ENCODE assay signal across 25 cellular contexts in the genomic region with DNA sequence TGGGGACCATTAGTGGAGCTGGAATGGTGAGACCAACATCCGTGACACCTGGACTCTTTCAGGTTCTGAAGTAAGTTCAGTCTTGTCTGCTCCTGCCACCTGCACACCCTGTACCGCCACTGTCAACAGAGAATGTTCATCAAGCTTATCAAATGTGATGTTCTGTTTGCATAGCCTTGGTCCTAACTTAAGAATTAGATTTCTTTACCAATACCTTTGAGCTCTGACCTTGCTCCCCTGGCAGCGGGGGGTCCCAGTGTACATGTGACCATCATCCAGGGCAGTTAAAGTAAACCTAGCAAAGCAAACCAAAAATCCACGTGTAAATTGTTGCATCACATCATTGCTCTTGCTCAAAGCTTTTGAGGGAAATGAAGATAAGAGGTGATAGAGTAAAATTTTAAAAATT. TPM values are rescaled to one million over a fixed set of nuclear protein-coding genes. Genes with fewer than 3 reads are reported as not detected.
DNase-seq lines count a peak whose midpoint lies in the region; ATAC-seq and TF ChIP-seq lines count a peak whose summit lies in the region.
"Had no signal": no experiment of that assay in that cellular context is flagged by ENCODE, and none has a peak within 500 bp of the region (broad histone marks: within the 10 kb centered on the region; RNA-seq: fewer than 3 reads in every experiment).

No MANE protein-coding gene starts in this region.

- H3K9me3 ChIP-seq in liver (ENCODE audit: control insufficient read depth in 4 of 4, low read length in 3 of 4) (no peaks in the 10 kb centered on the region), left ventricle myocardium inferior (replicated peaks) (no peaks in the 10 kb centered on the region)
- H3K9me3 ChIP-seq: BE2C, MG63, SJCRH30 had no signal

- TF ChIP-seq CTCF in liver (IDR thresholded peaks at IDR 0.05; ENCODE audit: low read depth, low read length, missing input control), result no peak
- TF ChIP-seq CTCF in left ventricle myocardium inferior (IDR thresholded peaks at IDR 0.05; ENCODE audit: borderline replicate concordance), result no peak
- TF ChIP-seq CTCF in GM10248 (IDR thresholded peaks at IDR 0.05; ENCODE audit: control extremely low read depth, extremely low read depth, low read depth, missing control alignments), result no peak

- H3K27ac Mint-ChIP-seq in activated CD8-positive, alpha-beta T cell treated with anti-CD3 and anti-CD28 coated beads, Interleukin-2, amount 10 ng/mL, durations not matched to agents 7 days and 5 days, result no peak overlapping the region

- H3K27ac ChIP-seq in liver (ENCODE audit: low read depth in 1 of 2, low read length in 2 of 2) (peak overlapping the region; percentile 77 to 89), left ventricle myocardium inferior (replicated peaks) (no peak overlapping the region)
- H3K27ac ChIP-seq: GM23248, PC-9, SJCRH30 had no signal

- POLR2A ChIA-PET in GM10248 (lab: Yijun Ruan, JAX), result interaction anchor here (1.2 kb wide), 1 partner anchor 10 kb away, joined by 3 read pairs; no protein-coding TSS in a partner anchor
- POLR2A ChIA-PET in activated CD8-positive, alpha-beta T cell treated with anti-CD3 and anti-CD28 coated beads, Interleukin-2, amount 10 ng/mL, durations not matched to agents 7 days and 5 days (lab: Charles Lee), result no interaction called here

- no peaks in the 10 kb centered on the region for H3K27me3 Mint-ChIP-seq in activated CD8-positive, alpha-beta T cell treated with anti-CD3 and anti-CD28 coated beads, Interleukin-2, amount 10 ng/mL, durations not matched to agents 7 days and 5 days (ENCODE audit: low read depth)

- peaks cover 6 to 41% (median 27%) of the 10 kb centered on the region in 4 donors for H3K4me1 ChIP-seq in liver (ENCODE audit: control insufficient read depth in 4 of 4, insufficient read depth in 4 of 4, low read length in 3 of 4)
- peaks cover 70% of the 10 kb centered on the region for H3K4me1 ChIP-seq in left ventricle myocardium inferior
- H3K4me1 ChIP-seq: BE2C, SJCRH30 had no signal

- intact Hi-C loops in left ventricle myocardium inferior (cut with micrococcal nuclease), result no loop called here

- DNase-seq in activated effector memory CD4-positive, alpha-beta T cell treated with anti-CD3 and anti-CD28 coated beads, Interleukin-2, amount 50 U/mL, for 16 hours, result peak; percentile 14
- DNase-seq in activated effector memory CD4-positive, alpha-beta T cell treated with Interleukin-2 at 50 U/mL for 16 hours, result no peak
- DNase-seq in amniotic epithelial cell (ENCODE audit: low read depth) (peak; percentile 33), left ventricle myocardium inferior (no peak), GM10248 (ENCODE audit: extremely low spot score) (no peak)
- DNase-seq in activated CD8-positive, alpha-beta T cell treated with anti-CD3 and anti-CD28 coated beads, Interleukin-2, amount 10 ng/mL, durations not matched to agents 7 days and 5 days, result no peak
- DNase-seq: 8988T; ACHN; BE2C; GM23248; H7; MG63; NCI-H1105 treated with DMSO at 0.1 percent for 48 hours; NCI-H146; NCI-H1930; NCI-H2107; NCI-H524; NCI-H748 treated with DMSO at 0.1 percent for 48 hours; NK-92 treated with Interleukin-12 subunit alpha and Interleukin-12 subunit beta, amount 100 ng/mL, for 24 hours; PC-9; SJCRH30 had no signal

- no peaks in the 10 kb centered on the region for H3K9me3 Mint-ChIP-seq in activated CD8-positive, alpha-beta T cell treated with anti-CD3 and anti-CD28 coated beads, Interleukin-2, amount 10 ng/mL, durations not matched to agents 7 days and 5 days (ENCODE audit: insufficient read depth)

- 41% methylated on average over 4 of the region's 4 CpGs for WGBS in liver

- H3K9ac ChIP-seq in liver (ENCODE audit: low read depth in 1 of 2, low read length in 2 of 2), result no peak overlapping the region
- H3K9ac ChIP-seq: GM23248 had no signal

- H3K4me3 ChIP-seq in liver (ENCODE audit: low read depth in 1 of 3, low read length in 3 of 3), result no peak overlapping the region
- no peak overlapping the region for H3K4me3 ChIP-seq in left ventricle myocardium inferior
- H3K4me3 ChIP-seq: GM23248, MG63, PC-9, SJCRH30 had no signal

- H3K27me3 ChIP-seq in liver (ENCODE audit: control insufficient read depth in 4 of 4, insufficient read depth in 4 of 4, low read length in 3 of 4) (no peaks in the 10 kb centered on the region), left ventricle myocardium inferior (ENCODE audit: low read depth) (no peaks in the 10 kb centered on the region)
- H3K27me3 ChIP-seq: BE2C, MG63, SJCRH30 had no signal

- CTCF ChIA-PET in GM10248 (lab: Yijun Ruan, JAX), result interaction anchor here (1.4 to 2.6 kb wide), 7 partner anchors 9 to 656 kb away, joined by 3 to 8 read pairs (median 4); a partner anchor contains a TSS
- CTCF ChIA-PET in activated CD8-positive, alpha-beta T cell treated with anti-CD3 and anti-CD28 coated beads, Interleukin-2, amount 10 ng/mL, durations not matched to agents 7 days and 5 days (lab: Charles Lee), result interaction anchor here (0.7 to 2.0 kb wide), 6 partner anchors 19 to 286 kb away, joined by 3 to 5 read pairs (median 3); no protein-coding TSS in a partner anchor

- TF ChIP-seq RAD21 in liver (IDR thresholded peaks at IDR 0.05), result peak in 1 of 2 donors; percentile 45

- ATAC-seq in HG02759 (IDR thresholded peaks at IDR 0.05; ENCODE audit: unreplicated experiment), result no peak
- no peak for ATAC-seq in activated CD8-positive, alpha-beta T cell treated with anti-CD3 and anti-CD28 coated beads, Interleukin-2, amount 10 ng/mL, durations not matched to agents 7 days and 5 days
- ATAC-seq: Right ventricle myocardium inferior, SK-N-SH treated with all-trans-retinoic acid at 6 μM for 48 hours had no signal

- H3K36me3 ChIP-seq in liver (ENCODE audit: control insufficient read depth in 4 of 4, insufficient read depth in 3 of 4, low read depth in 1 of 4, low read length in 3 of 4) (peaks cover 4 to 7% (median 6%) of the 10 kb centered on the region in 4 donors), left ventricle myocardium inferior (peaks cover 22% of the 10 kb centered on the region)

- H3K36me3 Mint-ChIP-seq in activated CD8-positive, alpha-beta T cell treated with anti-CD3 and anti-CD28 coated beads, Interleukin-2, amount 10 ng/mL, durations not matched to agents 7 days and 5 days (ENCODE audit: low read depth), result peaks cover 26% of the 10 kb centered on the region

- no peak overlapping the region for H3K4me3 Mint-ChIP-seq in activated CD8-positive, alpha-beta T cell treated with anti-CD3 and anti-CD28 coated beads, Interleukin-2, amount 10 ng/mL, durations not matched to agents 7 days and 5 days

- peaks cover 15% of the 10 kb centered on the region for H3K4me1 Mint-ChIP-seq in activated CD8-positive, alpha-beta T cell treated with anti-CD3 and anti-CD28 coated beads, Interleukin-2, amount 10 ng/mL, durations not matched to agents 7 days and 5 days (ENCODE audit: low read depth)

TF ChIP-seq in liver, 16 proteins besides CTCF, POLR2A, EP300 and RAD21 (continues in another document):
- peak; percentile 78 for TF ChIP-seq TAF1 (conservative IDR thresholded peaks at IDR 0.05)
- peak; percentile 97 to 99 for TF ChIP-seq RXRA (IDR thresholded peaks at IDR 0.05)
- peak; percentile 96 for TF ChIP-seq FOXA2 (IDR thresholded peaks at IDR 0.05)
- TF ChIP-seq HNF4G (IDR thresholded peaks at IDR 0.05), result peak; percentile 73
- peak; percentile 58 for TF ChIP-seq YY1 (IDR thresholded peaks at IDR 0.05)
- peak in 1 of 2 donors; percentile 44 for TF ChIP-seq EGR1 (IDR thresholded peaks at IDR 0.05; ENCODE audit: low read depth in 2 of 2)
- TF ChIP-seq, protein P1, sequence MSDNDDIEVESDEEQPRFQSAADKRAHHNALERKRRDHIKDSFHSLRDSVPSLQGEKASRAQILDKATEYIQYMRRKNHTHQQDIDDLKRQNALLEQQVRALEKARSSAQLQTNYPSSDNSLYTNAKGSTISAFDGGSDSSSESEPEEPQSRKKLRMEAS (IDR thresholded peaks at IDR 0.05), result peak; percentile 80
- TF ChIP-seq, protein P2, sequence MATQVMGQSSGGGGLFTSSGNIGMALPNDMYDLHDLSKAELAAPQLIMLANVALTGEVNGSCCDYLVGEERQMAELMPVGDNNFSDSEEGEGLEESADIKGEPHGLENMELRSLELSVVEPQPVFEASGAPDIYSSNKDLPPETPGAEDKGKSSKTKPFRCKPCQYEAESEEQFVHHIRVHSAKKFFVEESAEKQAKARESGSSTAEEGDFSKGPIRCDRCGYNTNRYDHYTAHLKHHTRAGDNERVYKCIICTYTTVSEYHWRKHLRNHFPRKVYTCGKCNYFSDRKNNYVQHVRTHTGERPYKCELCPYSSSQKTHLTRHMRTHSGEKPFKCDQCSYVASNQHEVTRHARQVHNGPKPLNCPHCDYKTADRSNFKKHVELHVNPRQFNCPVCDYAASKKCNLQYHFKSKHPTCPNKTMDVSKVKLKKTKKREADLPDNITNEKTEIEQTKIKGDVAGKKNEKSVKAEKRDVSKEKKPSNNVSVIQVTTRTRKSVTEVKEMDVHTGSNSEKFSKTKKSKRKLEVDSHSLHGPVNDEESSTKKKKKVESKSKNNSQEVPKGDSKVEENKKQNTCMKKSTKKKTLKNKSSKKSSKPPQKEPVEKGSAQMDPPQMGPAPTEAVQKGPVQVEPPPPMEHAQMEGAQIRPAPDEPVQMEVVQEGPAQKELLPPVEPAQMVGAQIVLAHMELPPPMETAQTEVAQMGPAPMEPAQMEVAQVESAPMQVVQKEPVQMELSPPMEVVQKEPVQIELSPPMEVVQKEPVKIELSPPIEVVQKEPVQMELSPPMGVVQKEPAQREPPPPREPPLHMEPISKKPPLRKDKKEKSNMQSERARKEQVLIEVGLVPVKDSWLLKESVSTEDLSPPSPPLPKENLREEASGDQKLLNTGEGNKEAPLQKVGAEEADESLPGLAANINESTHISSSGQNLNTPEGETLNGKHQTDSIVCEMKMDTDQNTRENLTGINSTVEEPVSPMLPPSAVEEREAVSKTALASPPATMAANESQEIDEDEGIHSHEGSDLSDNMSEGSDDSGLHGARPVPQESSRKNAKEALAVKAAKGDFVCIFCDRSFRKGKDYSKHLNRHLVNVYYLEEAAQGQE (IDR thresholded peaks at IDR 0.05), result peak; percentile 51
- TF ChIP-seq, protein P3, sequence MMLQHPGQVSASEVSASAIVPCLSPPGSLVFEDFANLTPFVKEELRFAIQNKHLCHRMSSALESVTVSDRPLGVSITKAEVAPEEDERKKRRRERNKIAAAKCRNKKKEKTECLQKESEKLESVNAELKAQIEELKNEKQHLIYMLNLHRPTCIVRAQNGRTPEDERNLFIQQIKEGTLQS (IDR thresholded peaks at IDR 0.05), result peak; percentile 84
- peak; percentile 95 for TF ChIP-seq SP1 (IDR thresholded peaks at IDR 0.05)
- TF ChIP-seq GABPA (IDR thresholded peaks at IDR 0.05 in 1 of 2, conservative IDR thresholded peaks at IDR 0.05 in 1 of 2), result peak in 1 of 2 donors; percentile 52

RNA-seq across cellular contexts. Expression of a gene that starts 14.5 kb away (rescaled TPM):
- total RNA-seq in liver (10 to 100 TPM in 1 of 2 donors, 1 to 10 TPM in 1; 6.9 to 19.1 TPM), left ventricle myocardium inferior (6.2 TPM)
- 10 to 100 TPM in 1 of 2 donors, 1 to 10 TPM in 1; 9.0 to 12.3 TPM for polyA plus RNA-seq in liver
- 1 to 10 TPM; 4.1 to 4.4 TPM for total RNA-seq in activated CD8-positive, alpha-beta T cell treated with anti-CD3 and anti-CD28 coated beads, Interleukin-2, amount 10 ng/mL, durations not matched to agents 7 days and 5 days

RNA-seq across cellular contexts. Expression of a gene that starts 35.0 kb away (rescaled TPM):
- 1 to 10 TPM; 2.9 to 3.5 TPM for total RNA-seq in liver
- polyA plus RNA-seq in liver, result 1 to 10 TPM; 1.5 to 2.8 TPM
- total RNA-seq in left ventricle myocardium inferior, result 21.1 TPM
- 10 to 100 TPM; 21.1 to 23.2 TPM for total RNA-seq in activated CD8-positive, alpha-beta T cell treated with anti-CD3 and anti-CD28 coated beads, Interleukin-2, amount 10 ng/mL, durations not matched to agents 7 days and 5 days

Comparison
In these comparisons a context has a peak if more than half of its experiments do, and no peak if none do; other contexts are left out.
1. DNase-seq: peak in activated effector memory CD4-positive, alpha-beta T cell treated with anti-CD3 and anti-CD28 coated beads, Interleukin-2, amount 50 U/mL, for 16 hours (single experiment) and amniotic epithelial cell (single experiment); none in activated effector memory CD4-positive, alpha-beta T cell treated with Interleukin-2 at 50 U/mL for 16 hours (single experiment), left ventricle myocardium inferior (single experiment), GM10248 (single experiment) and activated CD8-positive, alpha-beta T cell treated with anti-CD3 and anti-CD28 coated beads, Interleukin-2, amount 10 ng/mL, durations not matched to agents 7 days and 5 days (single experiment).